In genomic region chr3:48826451-48826850, GRCh38 we compare ENCODE assay signal across 16 cellular contexts. TPM values are rescaled to one million over a fixed set of nuclear protein-coding genes. Genes with fewer than 3 reads are reported as not detected.
DNase-seq lines count a peak whose midpoint lies in the region; ATAC-seq, FAIRE-seq and TF ChIP-seq lines count a peak whose summit lies in the region.
"Had no signal": no experiment of that assay in that cellular context is flagged by ENCODE, and none has a peak within 500 bp of the region (broad histone marks: within the 10 kb centered on the region; RNA-seq: fewer than 3 reads in every experiment).

No MANE protein-coding gene starts in this region.

- TF ChIP-seq CTCF in AG09319 (IDR thresholded peaks at IDR 0.05; ENCODE audit: low read depth, low read length) (no peak), PC-9 (conservative IDR thresholded peaks at IDR 0.05) (no peak)

- H3K4me2 ChIP-seq in PC-9: no peak overlapping the region

- H3K36me3 Mint-ChIP-seq in naive B cell: no peaks in the 10 kb centered on the region
- H3K36me3 Mint-ChIP-seq in activated naive CD4-positive, alpha-beta T cell treated with anti-CD3 and anti-CD28 coated beads, Interleukin-2, amount 50 U/mL, for 72 hours: no peaks in the 10 kb centered on the region

- no peaks in the 10 kb centered on the region for H3K36me3 ChIP-seq in PC-9 (ENCODE audit: low read depth)
- H3K36me3 ChIP-seq: colonic mucosa, SJCRH30 had no signal

- peak; percentile 60 to 61 for ATAC-seq in naive B cell (ENCODE audit: low read depth in 2 of 2)
- ATAC-seq in HG02970 (IDR thresholded peaks at IDR 0.05; ENCODE audit: low FRiP score, unreplicated experiment): no peak
- ATAC-seq in activated naive CD4-positive, alpha-beta T cell treated with anti-CD3 and anti-CD28 coated beads, Interleukin-2, amount 50 U/mL, for 72 hours: no peak

- H3K9me3 ChIP-seq in PC-9 (ENCODE audit: insufficient read depth, low read depth): no peaks in the 10 kb centered on the region
- H3K9me3 ChIP-seq: colonic mucosa, SJCRH30 had no signal

- no TSS peak for BruUV-seq in PC-9 (replicated peaks; lab: Mats Ljungman, UMichigan)

- H3K27me3 ChIP-seq in PC-9 (ENCODE audit: insufficient read depth, low read depth): no peaks in the 10 kb centered on the region
- H3K27me3 ChIP-seq: colonic mucosa, SJCRH30 had no signal

- no peak overlapping the region for H3K4me3 Mint-ChIP-seq in naive B cell
- H3K4me3 Mint-ChIP-seq: CD4-positive, alpha-beta memory T cell had no signal

- H3K4me1 Mint-ChIP-seq in naive B cell: peaks cover 11 to 14% (median 12%) of the 10 kb centered on the region in 3 donors

- intact Hi-C loops in PC-9 (cut with micrococcal nuclease; ENCODE audit: unreplicated experiment): no loop called here

- H3K27me3 Mint-ChIP-seq in naive B cell: no peaks in the 10 kb centered on the region
- H3K27me3 Mint-ChIP-seq: CD4-positive, alpha-beta memory T cell had no signal

- H4K20me1 ChIP-seq in PC-9 (ENCODE audit: insufficient read depth): no peaks in the 10 kb centered on the region

- POLR2A ChIA-PET in PC-9 (lab: Charles Lee; ENCODE audit: unreplicated experiment): no interaction called here

- H3K9me3 Mint-ChIP-seq in naive B cell: no peaks in the 10 kb centered on the region
- no peaks in the 10 kb centered on the region for H3K9me3 Mint-ChIP-seq in activated naive CD4-positive, alpha-beta T cell treated with anti-CD3 and anti-CD28 coated beads, Interleukin-2, amount 50 U/mL, for 72 hours
- H3K9me3 Mint-ChIP-seq: activated T-helper 2 cell treated with anti-CD3 and anti-CD28 coated beads, Interferon-gamma antibody, Interleukin-2, Interleukin-4, amounts not matched to agents 10 μg/mL and 5 μg/mL and 100 μg/mL, durations not matched to agents 14 hours and 24 hours and 36 hours; CD4-positive, alpha-beta memory T cell had no signal

- peak overlapping the region in 2 of 6 donors; percentile 5 to 14 for H3K27ac Mint-ChIP-seq in naive B cell
- no peak overlapping the region for H3K27ac Mint-ChIP-seq in activated naive CD4-positive, alpha-beta T cell treated with anti-CD3 and anti-CD28 coated beads, Interleukin-2, amount 50 U/mL, for 72 hours
- H3K27ac Mint-ChIP-seq: activated T-helper 2 cell treated with anti-CD3 and anti-CD28 coated beads, Interferon-gamma antibody, Interleukin-2, Interleukin-4, amounts not matched to agents 10 μg/mL and 5 μg/mL and 100 μg/mL, durations not matched to agents 14 hours and 24 hours and 36 hours had no signal

- H3F3A ChIP-seq in PC-9 (ENCODE audit: insufficient read depth, low read depth): no peaks in the 10 kb centered on the region

- DNase-seq in AG09319 (ENCODE audit: extremely low read depth, low read depth): peak; percentile 41
- DNase-seq in HTR-8/SVneo (ENCODE audit: insufficient read length, low spot score): peak; percentile 24
- DNase-seq in brain pericyte (ENCODE audit: low read depth, low spot score): peak; percentile 37
- DNase-seq in naive B cell: no peak
- no peak for DNase-seq in urothelium cell line (ENCODE audit: low spot score)
- no peak for DNase-seq in activated naive CD4-positive, alpha-beta T cell treated with anti-CD3 and anti-CD28 coated beads, Interleukin-2, amount 50 U/mL, for 72 hours (ENCODE audit: low spot score in 2 of 2)
- DNase-seq in PC-9: no peak
- DNase-seq: activated CD4-positive, alpha-beta T cell treated with anti-CD3 and anti-CD28 coated beads for 1 hour; CD4-positive, alpha-beta memory T cell; colonic mucosa; glutamatergic neuron; posterior cingulate gyrus; SJCRH30 had no signal

- H3K4me3 ChIP-seq in PC-9: no peak overlapping the region
- H3K4me3 ChIP-seq: colonic mucosa, SJCRH30 had no signal

- H3K79me2 ChIP-seq in PC-9 (ENCODE audit: low read depth): no peaks in the 10 kb centered on the region

- no peak overlapping the region for H2AFZ ChIP-seq in PC-9

- no peaks in the 10 kb centered on the region for H3K9me2 ChIP-seq in PC-9 (ENCODE audit: insufficient read depth)

- H3K4me1 ChIP-seq in PC-9 (replicated peaks; ENCODE audit: insufficient read depth): no peaks in the 10 kb centered on the region
- H3K4me1 ChIP-seq: colonic mucosa, SJCRH30 had no signal

- no peak overlapping the region for H3K27ac ChIP-seq in PC-9
- H3K27ac ChIP-seq: colonic mucosa, SJCRH30 had no signal

- CTCF ChIA-PET in PC-9 (lab: Charles Lee): no interaction called here

- FAIRE-seq in HTR-8/SVneo (lab: Jason Lieb, UNC) (no peak), urothelium cell line (lab: Jason Lieb, UNC) (no peak)
- FAIRE-seq: H1 had no signal

RNA-seq across cellular contexts. Expression of gene PRKAR2A, which starts 21.2 kb away (rescaled TPM):
- polyA plus RNA-seq in naive B cell (ENCODE audit: low read depth in 6 of 6): 10 to 100 TPM in 1 of 6 donors, 1 to 10 TPM in 5; 6.8 to 11.3 (median 9.2) TPM
- 10 to 100 TPM; 13.9 to 25.6 TPM for total RNA-seq in activated naive CD4-positive, alpha-beta T cell treated with anti-CD3 and anti-CD28 coated beads, Interleukin-2, amount 50 U/mL, for 72 hours
- 54.2 and 78.9 TPM in 2 replicates for total RNA-seq in PC-9 (2021)

Comparison
In these comparisons a context has a peak if more than half of its experiments do, and no peak if none do; other contexts are left out.
1. DNase-seq: peak in AG09319 (single experiment), HTR-8/SVneo (single experiment) and brain pericyte (single experiment); none in naive B cell (single experiment), urothelium cell line (single experiment), activated naive CD4-positive, alpha-beta T cell treated with anti-CD3 and anti-CD28 coated beads, Interleukin-2, amount 50 U/mL, for 72 hours (0 of 2) and PC-9 (0 of 2).
2. ATAC-seq: peak in naive B cell (2 of 2); none in HG02970 (single experiment) and activated naive CD4-positive, alpha-beta T cell treated with anti-CD3 and anti-CD28 coated beads, Interleukin-2, amount 50 U/mL, for 72 hours (0 of 2).